ENCODE assay signal across 8 cellular contexts in the genomic region with DNA sequence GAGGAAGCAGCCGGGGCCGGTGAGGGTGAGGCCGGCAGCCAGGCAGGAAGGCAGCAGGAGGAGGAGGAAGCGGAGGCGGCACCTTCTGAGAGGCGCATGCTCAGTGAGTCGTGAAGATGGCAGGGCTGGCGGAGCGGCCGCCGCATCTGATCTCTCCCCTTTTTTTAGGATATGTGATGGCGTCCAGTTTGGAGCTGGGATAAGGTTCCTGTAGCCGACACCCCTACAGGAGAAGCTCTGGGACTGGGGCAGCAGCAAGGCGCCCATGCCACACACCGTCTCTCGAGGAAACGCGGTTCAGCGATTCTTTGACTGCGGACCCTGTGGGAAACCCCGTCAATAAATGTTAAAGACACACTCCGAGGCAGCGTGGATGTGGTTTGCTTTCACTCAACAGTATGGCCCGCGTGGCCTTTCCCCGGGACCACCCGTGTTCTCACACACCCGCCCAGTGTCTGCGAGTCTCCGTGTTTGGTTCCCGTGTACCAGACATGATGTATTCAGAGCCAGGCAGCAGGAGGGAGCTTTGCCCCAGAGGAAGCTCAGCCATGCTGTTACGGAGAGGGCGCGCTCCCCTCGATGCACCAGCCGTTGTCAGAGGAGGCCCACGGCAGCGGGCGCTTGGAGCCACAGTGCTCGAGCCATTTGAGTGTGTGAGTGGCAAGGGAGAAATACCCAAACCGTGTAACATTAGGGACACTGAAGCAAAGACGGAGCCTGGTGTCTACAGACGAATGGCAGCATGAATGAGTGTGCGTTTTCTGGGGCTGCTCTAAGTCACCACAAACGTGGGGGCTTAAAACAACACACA. TPM values are rescaled to one million over a fixed set of nuclear protein-coding genes. Genes with fewer than 3 reads are reported as not detected.
A peak's percentile ranks its signal among the peaks of the same experiment; 100 is the strongest.
DNase-seq lines count a peak whose midpoint lies in the region; ATAC-seq, FAIRE-seq and TF ChIP-seq lines count a peak whose summit lies in the region.

No MANE protein-coding gene starts in this region.

- H3K4me1 ChIP-seq in GM12878 (ENCODE audit: control insufficient read depth, insufficient read depth, low read length) (peaks cover 15% of the 10 kb centered on the region), tibial nerve (no peaks in the 10 kb centered on the region), PC-3 (ENCODE audit: insufficient read depth, low read length) (peaks cover 14% of the 10 kb centered on the region)

- H3K27ac ChIP-seq in GM12878 (ENCODE audit: control insufficient read depth, insufficient read depth) (peak overlapping the region; percentile 78), tibial nerve (peak overlapping the region in 2 of 4 donors; percentile 16 to 45), PC-3 (ENCODE audit: low read length) (no peak overlapping the region)

- no peaks in the 10 kb centered on the region for H3K9me2 ChIP-seq in PC-3 (replicated peaks; ENCODE audit: low read length)

- intact Hi-C loops in GM12878 (cut with micrococcal nuclease; ENCODE audit: unreplicated experiment) = no loop called here
- intact Hi-C loops in posterior vena cava (cut with DNase I) = loop anchor here in 1 of 2 donors (10.0 kb wide), 1 partner anchor 88 kb away; no protein-coding TSS in a partner anchor
- intact Hi-C loops in PC-3 (cut with micrococcal nuclease) = no loop called here

- TF ChIP-seq CTCF in GM12878 (IDR thresholded peaks at IDR 0.05 in 2 of 3, conservative IDR thresholded peaks at IDR 0.05 in 1 of 3; ENCODE audit: control insufficient read depth in 2 of 3, extremely low read depth in 1 of 3, insufficient read depth in 1 of 3, low read depth in 3 of 3, low read length in 3 of 3) (no peak), tibial nerve (IDR thresholded peaks at IDR 0.05) (no peak), PC-3 (conservative IDR thresholded peaks at IDR 0.05; ENCODE audit: low read depth, low read length) (no peak)

- H3K36me3 ChIP-seq in GM12878 (ENCODE audit: control insufficient read depth in 2 of 2, insufficient read depth in 2 of 2, low read length in 1 of 2) = peaks cover 12 to 20% of the 10 kb centered on the region in 2 experiments; a peak in 3 of 4 replicates
- H3K36me3 ChIP-seq in tibial nerve = peaks cover 0 to 89% (median 9%) of the 10 kb centered on the region in 3 donors
- H3K36me3 ChIP-seq in PC-3 (ENCODE audit: low read depth, low read length) = peaks cover 11% of the 10 kb centered on the region

- WGBS in GM12878 (ENCODE audit: insufficient coverage, insufficient replicate concordance, low lambda C conversion rate, missing lambda C conversion rate) = 14% methylated on average over 45 of the region's 45 CpGs
- WGBS in tibial nerve, 2 donors = 86 to 88% methylated on average over 43 to 44 of the region's 45 CpGs

- TF ChIP-seq EP300 in GM12878 (IDR thresholded peaks at IDR 0.05; ENCODE audit: borderline replicate concordance in 1 of 2, control insufficient read depth in 1 of 2, low read depth in 2 of 2, low read length in 2 of 2) (no peak), tibial nerve (IDR thresholded peaks at IDR 0.05) (no peak)

- H3K4me2 ChIP-seq in GM12878 (ENCODE audit: control insufficient read depth, insufficient read depth) = peak overlapping the region; percentile 83
- no peak overlapping the region for H3K4me2 ChIP-seq in PC-3 (ENCODE audit: low read length)

- H3K4me3 ChIP-seq in GM12878 (peak overlapping the region; percentile 75), tibial nerve (peak overlapping the region in 2 of 4 donors; percentile 17 to 34), PC-3 (ENCODE audit: low read length) (no peak overlapping the region)

- SMC1A ChIA-PET in GM12878 (lab: Charles Lee; ENCODE audit: uncharacterized antibody, unreplicated experiment) = interaction anchor here (0.9 to 5.1 kb wide), 4 partner anchors 13 to 88 kb away, joined by 3 to 282 read pairs (median 16); no protein-coding TSS in a partner anchor

- peaks cover 4% of the 10 kb centered on the region for H3K79me2 ChIP-seq in GM12878 (ENCODE audit: control insufficient read depth, insufficient read depth, low read length)
- no peaks in the 10 kb centered on the region for H3K79me2 ChIP-seq in PC-3 (ENCODE audit: low read length)

- BruUV-seq in GM12878 (replicated peaks; lab: Mats Ljungman, UMichigan) = no TSS peak
- BruUV-seq in PC-3 (replicated peaks; lab: Mats Ljungman, UMichigan) = no TSS peak

- H4K20me1 ChIP-seq in GM12878 (ENCODE audit: control insufficient read depth, insufficient read depth) (no peaks in the 10 kb centered on the region), PC-3 (ENCODE audit: low read length) (no peaks in the 10 kb centered on the region)

- H3K9ac ChIP-seq in GM12878 (ENCODE audit: control insufficient read depth, insufficient read depth, low read length) (peak overlapping the region; percentile 52), PC-3 (ENCODE audit: low read length) (no peak overlapping the region)

- H3K9me3 ChIP-seq in GM12878 (replicated peaks; ENCODE audit: control insufficient read depth, insufficient read depth, low read length) (no peaks in the 10 kb centered on the region), tibial nerve (no peaks in the 10 kb centered on the region), PC-3 (ENCODE audit: low read length) (no peaks in the 10 kb centered on the region)

- peak; percentile 56; the same call in 1 of the 2 replicates for TF ChIP-seq POLR2A in GM12878 (IDR thresholded peaks at IDR 0.05; ENCODE audit: low read depth, low read length)
- no peak for TF ChIP-seq POLR2A in tibial nerve (IDR thresholded peaks at IDR 0.05)

- CTCF ChIA-PET in GM12878 (lab: Yijun Ruan, JAX) = interaction anchor here (0.9 to 11.6 kb wide), 7 partner anchors 28 to 629 kb away, joined by 4 to 499 read pairs (median 5); a partner anchor contains a TSS
- CTCF ChIA-PET in PC-3 (lab: Charles Lee) = no interaction called here

- RAD21 ChIA-PET in GM12878 (lab: Charles Lee; ENCODE audit: unreplicated experiment) = interaction anchor here (0.9 to 7.5 kb wide), 3 partner anchors 72 to 184 kb away, joined by 3 to 185 read pairs (median 6); a partner anchor contains a TSS

- H3K27me3 ChIP-seq in GM12878 (replicated peaks in 1 of 2; ENCODE audit: control insufficient read depth in 2 of 2, insufficient read depth in 2 of 2, low read length in 1 of 2) (no peaks in the 10 kb centered on the region), tibial nerve (no peaks in the 10 kb centered on the region), PC-3 (ENCODE audit: low read length) (no peaks in the 10 kb centered on the region)

- TF ChIP-seq RAD21 in GM12878 (IDR thresholded peaks at IDR 0.05; ENCODE audit: insufficient read depth, low read depth, low read length) = no peak

- H2AFZ ChIP-seq in GM12878 (ENCODE audit: control insufficient read depth, low read depth, low read length) = peak overlapping the region; percentile 48
- H2AFZ ChIP-seq in PC-3 (ENCODE audit: low read length) = no peak overlapping the region

- H3F3A ChIP-seq in PC-3 (ENCODE audit: low read length, unreplicated experiment) = no peaks in the 10 kb centered on the region

- in situ Hi-C loops in GM12878 (cut with MboI) = loop anchor here (5.0 kb wide), 2 partner anchors 91 to 626 kb away; no protein-coding TSS in a partner anchor

- POLR2A ChIA-PET in GM12878 (lab: Charles Lee) (interaction anchor here (0.7 to 4.3 kb wide), 3 partner anchors 24 to 32 kb away, joined by 3 to 23 read pairs (median 3); a partner anchor contains a TSS), PC-3 (lab: Charles Lee; ENCODE audit: unreplicated experiment) (no interaction called here)

- peak; percentile 94 for FAIRE-seq in GM12878 (lab: Jason Lieb, UNC)

- ATAC-seq in GM18907 (IDR thresholded peaks at IDR 0.05; ENCODE audit: unreplicated experiment) (peak; percentile 61), GM12878 (peak; percentile 94), HG03378 (IDR thresholded peaks at IDR 0.05; ENCODE audit: unreplicated experiment) (no peak), PC-3 (no peak)

- DNase-seq in T-helper 22 cell (ENCODE audit: low read depth) = peak; percentile 46
- peak; percentile 30 for DNase-seq in GM12878 (ENCODE audit: low read depth, low spot score)
- peak; percentile 91 for DNase-seq in posterior vena cava (ENCODE audit: low spot score)
- peak; percentile 23 to 40 for DNase-seq in tibial nerve (ENCODE audit: low spot score in 2 of 2)
- no peak for DNase-seq in NCI-H146 (lab: John Stamatoyannopoulos, UW)
- no peak for DNase-seq in PC-3

RNA-seq across cellular contexts. Expression of a gene that starts 27.7 kb away (rescaled TPM):
- total RNA-seq in GM12878 (2013; cell fraction: nucleolus; rRNA removed) = 111 and 117 TPM in 2 replicates
- total RNA-seq in GM12878 (2014; rRNA removed) (134 and 152 TPM in 2 replicates), GM12878 (2014; rRNA removed; fragmentation: Illumina TruSeq; extraction: Trizol) (69.7 and 70.3 TPM in 2 replicates), GM12878 (2021) (154 and 159 TPM in 2 replicates), posterior vena cava (10 to 100 TPM; 49.6 to 51.1 TPM), tibial nerve (10 to 100 TPM; 33.5 to 73.5 (median 41.5) TPM), PC-3 (2014; rRNA removed) (69.3 and 85.3 TPM in 2 replicates)
- polyA plus RNA-seq in GM12878 (2011; ENCODE audit: low read depth) = 66.8 TPM
- polyA plus RNA-seq in GM12878 (2011; rRNA removed) (206 and 264 TPM in 2 replicates), GM12878 (2014; fragmentation: Illumina TruSeq; extraction: Trizol) (40.7 and 82.2 TPM in 2 replicates), GM12878 (2014; fragmentation: Nextera tagmentation; extraction: Ambion mirVana) (1 to 10 TPM; 5.2 to 7.1 TPM), GM12878 (2014; rRNA removed) (239 and 255 TPM in 2 replicates), GM12878 (2016; fragmentation: Nextera tagmentation; extraction: Ambion mirVana) (10 to 100 TPM; 60.9 to 66.9 TPM)
- polyA plus RNA-seq in GM12878 (2011; cell fraction: cytosol; rRNA removed) = 342 and 427 TPM in 2 replicates
- 245 and 262 TPM in 2 replicates for polyA plus RNA-seq in GM12878 (2011; cell fraction: nucleus; rRNA removed)
- polyA plus RNA-seq in GM12878 (2012) = 179 and 250 TPM in 2 replicates
- polyA minus RNA-seq in GM12878 (2011; rRNA and poly(A)+ RNA removed) = 124 and 137 TPM in 2 replicates
- polyA minus RNA-seq in GM12878 (2011; cell fraction: cytosol; rRNA and poly(A)+ RNA removed) = 41.4 and 42.4 TPM in 2 replicates
- 18.9 and 21.1 TPM in 2 replicates for polyA minus RNA-seq in GM12878 (2011; cell fraction: nucleus; rRNA and poly(A)+ RNA removed)

RNA-seq across cellular contexts. Expression of a gene that starts 41.1 kb away (rescaled TPM):
- 36.5 and 39.3 TPM in 2 replicates for total RNA-seq in GM12878 (2013; cell fraction: nucleolus; rRNA removed)
- total RNA-seq in GM12878 (2014; rRNA removed) (47.8 and 54.0 TPM in 2 replicates), GM12878 (2014; rRNA removed; fragmentation: Illumina TruSeq; extraction: Trizol) (51.5 and 54.6 TPM in 2 replicates), GM12878 (2021) (66.1 and 67.9 TPM in 2 replicates), posterior vena cava (10 to 100 TPM; 20.8 to 25.6 TPM), tibial nerve (10 to 100 TPM; 24.3 to 29.4 (median 28.1) TPM), PC-3 (2014; rRNA removed) (26.6 and 34.5 TPM in 2 replicates)
- polyA plus RNA-seq in GM12878 (2011; ENCODE audit: low read depth) = 37.0 TPM
- polyA plus RNA-seq in GM12878 (2011; rRNA removed) (52.9 and 53.2 TPM in 2 replicates), GM12878 (2014; fragmentation: Illumina TruSeq; extraction: Trizol) (68.8 and 71.9 TPM in 2 replicates), GM12878 (2014; fragmentation: Nextera tagmentation; extraction: Ambion mirVana) (10 to 100 TPM; 38.2 to 61.6 TPM), GM12878 (2014; rRNA removed) (63.3 and 67.7 TPM in 2 replicates), GM12878 (2016; fragmentation: Nextera tagmentation; extraction: Ambion mirVana) (100 to 1,000 TPM; 116 to 126 TPM)
- 38.7 and 42.5 TPM in 2 replicates for polyA plus RNA-seq in GM12878 (2011; cell fraction: cytosol; rRNA removed)
- polyA plus RNA-seq in GM12878 (2011; cell fraction: nucleus; rRNA removed) = 37.4 and 49.0 TPM in 2 replicates
- polyA plus RNA-seq in GM12878 (2012) = 42.0 and 48.1 TPM in 2 replicates
- 37.4 and 42.4 TPM in 2 replicates for polyA minus RNA-seq in GM12878 (2011; rRNA and poly(A)+ RNA removed)
- polyA minus RNA-seq in GM12878 (2011; cell fraction: cytosol; rRNA and poly(A)+ RNA removed) = 12.7 and 18.7 TPM in 2 replicates
- 9.1 and 18.1 TPM in 2 replicates for polyA minus RNA-seq in GM12878 (2011; cell fraction: nucleus; rRNA and poly(A)+ RNA removed)

Comparison
In these comparisons a context has a peak if more than half of its experiments do, and no peak if none do; other contexts are left out.
1. ATAC-seq: peak in GM18907 (single experiment) and GM12878 (single experiment); none in HG03378 (single experiment) and PC-3 (single experiment).
2. DNase-seq: peak in T-helper 22 cell (single experiment), GM12878 (single experiment), posterior vena cava (single experiment) and tibial nerve (2 of 2); none in NCI-H146 (single experiment) and PC-3 (single experiment).